15 cellular contexts compared by ENCODE assay signal in genomic region chr4:147778942-147779341, GRCh38. TPM values are rescaled to one million over a fixed set of nuclear protein-coding genes. Genes with fewer than 3 reads are reported as not detected.
DNase-seq lines count a peak whose midpoint lies in the region; ATAC-seq and TF ChIP-seq lines count a peak whose summit lies in the region.
"Had no signal": no experiment of that assay in that cellular context is flagged by ENCODE, and none has a peak within 500 bp of the region (broad histone marks: within the 10 kb centered on the region; RNA-seq: fewer than 3 reads in every experiment).

No MANE protein-coding gene starts in this region.

- H3K4me1 ChIP-seq in PC-3 (ENCODE audit: insufficient read depth, low read length), result peaks cover 20% of the 10 kb centered on the region
- peaks cover 13 to 78% (median 47%) of the 10 kb centered on the region in 4 donors for H3K4me1 ChIP-seq in stomach
- H3K4me1 ChIP-seq: parathyroid adenoma had no signal

- intact Hi-C loops in dendritic cell treated with granulocyte-macrophage colony-stimulating factor and Interleukin-4, amounts not matched to agents 40 ng/mL and 50 ng/mL, for 4 days (cut with micrococcal nuclease), result loop anchor here (5.0 kb wide), 2 partner anchors 33 to 48 kb away; no protein-coding TSS in a partner anchor
- intact Hi-C loops in PC-3 (cut with micrococcal nuclease), result no loop called here
- intact Hi-C loops in stomach (cut with DNase I; ENCODE audit: low total_unique reads), result loop anchor here (10.0 kb wide), 1 partner anchor 64 kb away; no protein-coding TSS in a partner anchor

- no peak for TF ChIP-seq CTCF in PC-3 (conservative IDR thresholded peaks at IDR 0.05; ENCODE audit: low read depth, low read length)
- no peak for TF ChIP-seq CTCF in stomach (IDR thresholded peaks at IDR 0.05)
- TF ChIP-seq CTCF in foreskin fibroblast (IDR thresholded peaks at IDR 0.05; ENCODE audit: low read depth, low read length), result no peak

- H3K4me1 Mint-ChIP-seq in dendritic cell treated with granulocyte-macrophage colony-stimulating factor and Interleukin-4, amounts not matched to agents 40 ng/mL and 50 ng/mL, for 4 days (ENCODE audit: low read depth), result peaks cover 80% of the 10 kb centered on the region
- H3K4me1 Mint-ChIP-seq: activated CD4-positive, alpha-beta T cell treated with anti-CD3 and anti-CD28 coated beads, Interleukin-2, amount 10 ng/mL, durations not matched to agents 7 days and 5 days had no signal

- no peak for TF ChIP-seq EP300 in stomach (IDR thresholded peaks at IDR 0.05)

- BruUV-seq in PC-3 (replicated peaks; lab: Mats Ljungman, UMichigan), result no TSS peak

- H3K27ac Mint-ChIP-seq in dendritic cell treated with granulocyte-macrophage colony-stimulating factor and Interleukin-4, amounts not matched to agents 40 ng/mL and 50 ng/mL, for 4 days, result peak overlapping the region; percentile 89
- H3K27ac Mint-ChIP-seq: activated CD4-positive, alpha-beta T cell treated with anti-CD3 and anti-CD28 coated beads, Interleukin-2, amount 10 ng/mL, durations not matched to agents 7 days and 5 days; activated naive CD4-positive, alpha-beta T cell treated with anti-CD3 and anti-CD28 coated beads for 36 hours had no signal

- H3K9me3 ChIP-seq in PC-3 (ENCODE audit: low read length) (no peaks in the 10 kb centered on the region), stomach (no peaks in the 10 kb centered on the region)
- H3K9me3 ChIP-seq: SK-N-SH had no signal

- no peak overlapping the region for H2AFZ ChIP-seq in PC-3 (ENCODE audit: low read length)
- H2AFZ ChIP-seq: parathyroid adenoma had no signal

- no peak overlapping the region for H3K4me2 ChIP-seq in PC-3 (ENCODE audit: low read length)
- H3K4me2 ChIP-seq: SK-N-SH had no signal

- H4K20me1 ChIP-seq in PC-3 (ENCODE audit: low read length), result no peaks in the 10 kb centered on the region

- H3K4me3 ChIP-seq in PC-3 (ENCODE audit: low read length) (no peak overlapping the region), stomach (no peak overlapping the region), foreskin fibroblast (ENCODE audit: low read depth in 1 of 2, low read length in 2 of 2) (no peak overlapping the region)

- no peak overlapping the region for H3K27ac ChIP-seq in PC-3 (ENCODE audit: low read length)
- H3K27ac ChIP-seq in stomach, result no peak overlapping the region
- H3K27ac ChIP-seq: parathyroid adenoma had no signal

- no peaks in the 10 kb centered on the region for H3K9me2 ChIP-seq in PC-3 (replicated peaks; ENCODE audit: low read length)
- H3K9me2 ChIP-seq: SK-N-SH had no signal

- POLR2A ChIA-PET in PC-3 (lab: Charles Lee; ENCODE audit: unreplicated experiment), result no interaction called here

- CTCF ChIA-PET in PC-3 (lab: Charles Lee), result no interaction called here

- H3K27me3 Mint-ChIP-seq in dendritic cell treated with granulocyte-macrophage colony-stimulating factor and Interleukin-4, amounts not matched to agents 40 ng/mL and 50 ng/mL, for 4 days, result no peaks in the 10 kb centered on the region
- H3K27me3 Mint-ChIP-seq: activated CD4-positive, alpha-beta T cell treated with anti-CD3 and anti-CD28 coated beads, Interleukin-2, amount 10 ng/mL, durations not matched to agents 7 days and 5 days had no signal

- H3K9me3 Mint-ChIP-seq in dendritic cell treated with granulocyte-macrophage colony-stimulating factor and Interleukin-4, amounts not matched to agents 40 ng/mL and 50 ng/mL, for 4 days, result no peaks in the 10 kb centered on the region
- H3K9me3 Mint-ChIP-seq: activated CD4-positive, alpha-beta T cell treated with anti-CD3 and anti-CD28 coated beads, Interleukin-2, amount 10 ng/mL, durations not matched to agents 7 days and 5 days; activated naive CD4-positive, alpha-beta T cell treated with anti-CD3 and anti-CD28 coated beads for 36 hours had no signal

- peaks cover 15% of the 10 kb centered on the region for H3K79me2 ChIP-seq in PC-3 (ENCODE audit: low read length)
- H3K79me2 ChIP-seq: parathyroid adenoma had no signal

- peaks cover 61% of the 10 kb centered on the region for H3K36me3 Mint-ChIP-seq in dendritic cell treated with granulocyte-macrophage colony-stimulating factor and Interleukin-4, amounts not matched to agents 40 ng/mL and 50 ng/mL, for 4 days (ENCODE audit: low read depth)

- no peak overlapping the region for H3K9ac ChIP-seq in PC-3 (ENCODE audit: low read length)
- H3K9ac ChIP-seq: parathyroid adenoma, SK-N-SH had no signal

- TF ChIP-seq POLR2A in stomach (IDR thresholded peaks at IDR 0.05), result no peak

- H3K36me3 ChIP-seq in PC-3 (ENCODE audit: low read depth, low read length) (no peaks in the 10 kb centered on the region), stomach (no peaks in the 10 kb centered on the region)

- WGBS in stomach, 5 donors, result 89 to 96% (median 94%) methylated on average over 7 of the region's 7 CpGs

- no peak for DNase-seq in PC-3
- DNase-seq in NCI-H1092 treated with DMSO at 0.1 percent for 48 hours (lab: John Stamatoyannopoulos, UW), result no peak
- no peak for DNase-seq in stomach
- DNase-seq in foreskin fibroblast, result no peak
- DNase-seq: activated CD4-positive, alpha-beta T cell treated with anti-CD3 and anti-CD28 coated beads, Interleukin-2, amount 10 ng/mL, durations not matched to agents 7 days and 5 days; activated naive CD4-positive, alpha-beta T cell treated with anti-CD3 and anti-CD28 coated beads for 36 hours; mammary epithelial cell; NCI-H510A treated with DMSO at 0.1 percent for 48 hours; SK-N-SH; stimulated activated CD4-positive, alpha-beta T cell treated with anti-CD3 and anti-CD28 coated beads, Interleukin-2, amount 100 ng/mL, for 48 hours had no signal

- H3K27me3 ChIP-seq in PC-3 (ENCODE audit: low read length), result no peaks in the 10 kb centered on the region
- H3K27me3 ChIP-seq in stomach, result no peaks in the 10 kb centered on the region

- ATAC-seq in GM18907 (IDR thresholded peaks at IDR 0.05; ENCODE audit: unreplicated experiment) (peak; percentile 63), GM21717 (IDR thresholded peaks at IDR 0.05; ENCODE audit: unreplicated experiment) (peak; percentile 64), HG03108 (IDR thresholded peaks at IDR 0.05; ENCODE audit: unreplicated experiment) (peak; percentile 30), PC-3 (no peak)

- H3F3A ChIP-seq in PC-3 (ENCODE audit: low read length, unreplicated experiment), result no peaks in the 10 kb centered on the region

- H3K4me3 Mint-ChIP-seq in dendritic cell treated with granulocyte-macrophage colony-stimulating factor and Interleukin-4, amounts not matched to agents 40 ng/mL and 50 ng/mL, for 4 days, result peak overlapping the region; percentile 13
- H3K4me3 Mint-ChIP-seq: activated CD4-positive, alpha-beta T cell treated with anti-CD3 and anti-CD28 coated beads, Interleukin-2, amount 10 ng/mL, durations not matched to agents 7 days and 5 days; activated naive CD4-positive, alpha-beta T cell treated with anti-CD3 and anti-CD28 coated beads for 36 hours had no signal

RNA-seq across cellular contexts. Expression of gene ARHGAP10, which starts 47.1 kb away (rescaled TPM):
- total RNA-seq in PC-3 (2014; rRNA removed) (9.0 and 12.0 TPM in 2 replicates), stomach (100 to 1,000 TPM in 1 of 5 donors, 10 to 100 TPM in 4; 36.1 to 117 (median 51.9) TPM)
- polyA plus RNA-seq in stomach, result 10 to 100 TPM; 18.1 to 27.2 (median 22.0) TPM
